In genomic region chr7:140544278-140544896, GRCh38 we compare ENCODE assay signal across 14 cellular contexts.
"Had no signal": no experiment of that assay in that cellular context is flagged by ENCODE, and none has a peak within 500 bp of the region (broad histone marks: within the 10 kb centered on the region; RNA-seq: fewer than 3 reads in every experiment).

No MANE protein-coding gene starts in this region.

- H3K27ac ChIP-seq: breast epithelium, hepatocyte, ovary had no signal

- H3K9me3 ChIP-seq: breast epithelium, ovary had no signal

- H3K4me3 ChIP-seq: breast epithelium, hepatocyte, ovary had no signal

- DNase-seq: activated CD4-positive, alpha-beta T cell treated with anti-CD3 and anti-CD28 coated beads, Interleukin-2, amount 50 U/mL, for 48 hours; activated CD4-positive, CD25-positive, alpha-beta regulatory T cell; activated naive CD4-positive, alpha-beta T cell treated with Interleukin-2 at 50 U/mL for 16 hours; activated naive CD8-positive, alpha-beta T cell treated with anti-CD3 and anti-CD28 coated beads, Interleukin-2, amount 50 U/mL, for 24 hours; aorta; dermis blood vessel endothelial cell; endodermal cell; islet precursor cell; mesendoderm; ovary had no signal

- H3K4me1 ChIP-seq: breast epithelium had no signal

- ATAC-seq: activated naive CD8-positive, alpha-beta T cell treated with anti-CD3 and anti-CD28 coated beads, Interleukin-2, amount 50 U/mL, for 24 hours; activated T-helper 17 cell treated with anti-CD3 and anti-CD28 coated beads, Interleukin-2, amount 50 U/mL, for 72 hours; stimulated activated effector memory CD8-positive, alpha-beta T cell treated with anti-CD3 and anti-CD28 coated beads, Interleukin-12 subunit alpha, Interleukin-12 subunit beta, amount 100 ng/mL, for 72 hours had no signal

- H3K27me3 ChIP-seq: breast epithelium, hepatocyte, ovary had no signal

- H3K36me3 ChIP-seq: breast epithelium, ovary had no signal
